Comparison of ENCODE assay signal across 8 cellular contexts in the genomic region with DNA sequence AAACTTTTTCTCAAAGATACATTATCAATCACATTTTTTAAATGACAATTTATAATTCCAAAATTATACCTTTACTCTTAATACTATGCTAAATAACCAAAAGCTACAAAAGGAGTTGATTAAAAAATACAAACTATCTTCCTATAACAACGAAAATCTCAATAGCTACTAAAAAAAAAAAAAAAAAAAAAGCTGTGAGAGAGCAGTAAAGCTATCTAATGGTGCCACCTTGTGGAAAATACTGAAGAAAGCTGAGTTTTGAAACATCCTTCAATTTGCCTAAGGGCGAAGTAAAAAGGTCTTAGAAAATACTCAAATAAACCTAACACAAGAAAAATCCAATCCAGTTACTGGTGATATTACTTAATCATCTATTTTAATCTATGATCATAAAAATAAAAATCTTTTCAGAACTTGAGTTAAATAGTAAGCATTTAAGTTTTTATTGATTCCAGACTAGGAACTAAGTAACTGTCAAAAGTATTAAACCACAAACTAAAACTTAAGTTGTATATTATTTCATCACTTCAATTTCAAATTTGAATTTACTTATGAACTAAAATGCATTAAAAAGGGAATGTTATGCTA. TPM values are rescaled to one million over a fixed set of nuclear protein-coding genes. Genes with fewer than 3 reads are reported as not detected.
A peak's percentile ranks its signal among the peaks of the same experiment; 100 is the strongest.
DNase-seq lines count a peak whose midpoint lies in the region; ATAC-seq, FAIRE-seq and TF ChIP-seq lines count a peak whose summit lies in the region.
"Not testable (repeated sequence)": the region's sequence is repeated elsewhere in the genome, so short reads cannot be mapped to it uniquely, and the experiment has no call there.

No MANE protein-coding gene starts in this region.

- H3K4me3 Mint-ChIP-seq in CD4-positive, alpha-beta memory T cell; type B pancreatic cell: not testable (repeated sequence)

- not testable (repeated sequence) for H3K4me3 ChIP-seq in CD4-positive, alpha-beta memory T cell (ENCODE audit: low read length in 2 of 2); HCT116 (replicated peaks in 1 of 2; ENCODE audit: low read depth in 1 of 2, low read length in 2 of 2); bronchial epithelial cell (ENCODE audit: low read depth, low read length); mucosa of descending colon

- DNase-seq in CD4-positive, alpha-beta memory T cell = peak in 4 of 5 donors; percentile 20 to 35 (median 26)
- DNase-seq in HCT116 (ENCODE audit: low read depth, low spot score); foreskin keratinocyte; mucosa of descending colon; type B pancreatic cell (ENCODE audit: extremely low spot score, unreplicated experiment): not testable (repeated sequence)
- DNase-seq in NCI-H146 (lab: John Stamatoyannopoulos, UW) (peak; percentile 8), RKO (ENCODE audit: low spot score) (peak; percentile 37), bronchial epithelial cell (ENCODE audit: low read depth) (peak; percentile 30)

- TF ChIP-seq POLR2A in HCT116 (IDR thresholded peaks at IDR 0.05; ENCODE audit: borderline replicate concordance, extremely low read depth, insufficient read depth, insufficient read length) = not testable (repeated sequence)

- H3K27me3 ChIP-seq in CD4-positive, alpha-beta memory T cell (ENCODE audit: insufficient read depth, low read length); HCT116 (ENCODE audit: insufficient read depth, low read length); bronchial epithelial cell (ENCODE audit: control insufficient read depth, insufficient read depth, low read length); foreskin keratinocyte: not testable (repeated sequence)

- not testable (repeated sequence) for H3K9me2 ChIP-seq in HCT116 (ENCODE audit: insufficient read depth)

- TF ChIP-seq CTCF in HCT116 (IDR thresholded peaks at IDR 0.05 in 2 of 3, conservative IDR thresholded peaks at IDR 0.05 in 1 of 3; ENCODE audit: borderline replicate concordance in 1 of 3, insufficient read depth in 1 of 3, low read depth in 2 of 3, low read length in 2 of 3) (peak in 2 of 3 experiments; percentile 28 to 32; a peak in 4 of 6 replicates), foreskin keratinocyte (conservative IDR thresholded peaks at IDR 0.05) (peak; percentile 55), type B pancreatic cell (conservative IDR thresholded peaks at IDR 0.05) (peak; percentile 70)
- not testable (repeated sequence) for TF ChIP-seq CTCF in bronchial epithelial cell (IDR thresholded peaks at IDR 0.05; ENCODE audit: insufficient read depth, low read length, severe bottlenecking); mucosa of descending colon (IDR thresholded peaks at IDR 0.05)

- not testable (repeated sequence) for H3K4me2 ChIP-seq in HCT116 (ENCODE audit: low read length)

- H3K36me3 Mint-ChIP-seq in CD4-positive, alpha-beta memory T cell; type B pancreatic cell: not testable (repeated sequence)

- not testable (repeated sequence) for H3K27me3 Mint-ChIP-seq in CD4-positive, alpha-beta memory T cell; type B pancreatic cell

- RAD21 ChIA-PET in HCT116 (lab: Charles Lee; ENCODE audit: low non-redundant PET in 1 of 2, low total read pairs in 2 of 2, uncharacterized antibody in 2 of 2, unreplicated experiment in 2 of 2) = not testable (repeated sequence)

- not testable (repeated sequence) for H4K20me1 ChIP-seq in HCT116 (ENCODE audit: insufficient read depth)

- not testable (repeated sequence) for H3K27ac ChIP-seq in CD4-positive, alpha-beta memory T cell (ENCODE audit: low read depth, low read length); HCT116 (ENCODE audit: low read depth, low read length); foreskin keratinocyte

- not testable (repeated sequence) for BruUV-seq in HCT116 (replicated peaks; lab: Mats Ljungman, UMichigan)

- intact Hi-C loops in CD4-positive, alpha-beta memory T cell (cut with micrococcal nuclease); HCT116 (cut with micrococcal nuclease); mucosa of descending colon (cut with DNase I, micrococcal nuclease): not testable (repeated sequence)

- not testable (repeated sequence) for H2AFZ ChIP-seq in HCT116 (ENCODE audit: low read depth, low read length, poor library complexity, severe bottlenecking)

- H3K9ac ChIP-seq in HCT116 (ENCODE audit: low read length) = not testable (repeated sequence)

- POLR2A ChIA-PET in CD4-positive, alpha-beta memory T cell (lab: Charles Lee; ENCODE audit: partially characterized antibody); HCT116 (lab: Charles Lee): not testable (repeated sequence)

- not testable (repeated sequence) for FAIRE-seq in bronchial epithelial cell (lab: Jason Lieb, UNC)

- CTCF ChIA-PET in CD4-positive, alpha-beta memory T cell (lab: Charles Lee; ENCODE audit: partially characterized antibody) = interaction anchor here (0.6 kb wide), 1 partner anchor 9 kb away, joined by 6 read pairs; the partner anchor contains the start of gene CCDC146
- CTCF ChIA-PET in HCT116 (lab: Charles Lee) = interaction anchor here (1.0 to 1.6 kb wide), 3 partner anchors 134 to 476 kb away, joined by 6 to 14 read pairs (median 6); no protein-coding TSS in a partner anchor

- not testable (repeated sequence) for H3K79me2 ChIP-seq in HCT116 (ENCODE audit: insufficient read depth, low read length)

- TF ChIP-seq RAD21 in HCT116 (IDR thresholded peaks at IDR 0.05; ENCODE audit: low read depth) = peak; percentile 53

- H3K36me3 ChIP-seq in CD4-positive, alpha-beta memory T cell (ENCODE audit: insufficient read depth, low read length); HCT116 (ENCODE audit: control insufficient read depth in 1 of 2, insufficient read depth in 2 of 2, low read length in 2 of 2); bronchial epithelial cell (ENCODE audit: control insufficient read depth, insufficient read depth, low read length); mucosa of descending colon (ENCODE audit: low read depth): not testable (repeated sequence)

- not testable (repeated sequence) for H3K4me1 Mint-ChIP-seq in CD4-positive, alpha-beta memory T cell; type B pancreatic cell (ENCODE audit: unreplicated experiment)

- not testable (repeated sequence) for H3K4me1 ChIP-seq in CD4-positive, alpha-beta memory T cell (ENCODE audit: insufficient read depth, low read length); HCT116 (ENCODE audit: control insufficient read depth in 1 of 2, insufficient read depth in 2 of 2, low read length in 2 of 2); foreskin keratinocyte; mucosa of descending colon (ENCODE audit: low read depth)

- not testable (repeated sequence) for H3K9me3 Mint-ChIP-seq in CD4-positive, alpha-beta memory T cell; type B pancreatic cell

- H3K27ac Mint-ChIP-seq in CD4-positive, alpha-beta memory T cell; type B pancreatic cell: not testable (repeated sequence)

- not testable (repeated sequence) for H3K9me3 ChIP-seq in CD4-positive, alpha-beta memory T cell (ENCODE audit: control insufficient read depth in 1 of 2, low read length in 2 of 2); HCT116 (ENCODE audit: control insufficient read depth in 1 of 2, insufficient read depth in 1 of 2, low read depth in 1 of 2, low read length in 2 of 2); mucosa of descending colon

- ATAC-seq in HCT116, foreskin keratinocyte: not testable (repeated sequence)
- ATAC-seq in mucosa of descending colon = peak; percentile 37

RNA-seq across cellular contexts. Expression of gene CCDC146, which starts 9.6 kb away (rescaled TPM):
- total RNA-seq in CD4-positive, alpha-beta memory T cell = 10 to 100 TPM; 15.1 to 16.0 TPM
- 1 to 10 TPM; 2.5 to 3.2 TPM for polyA plus RNA-seq in CD4-positive, alpha-beta memory T cell
- total RNA-seq in HCT116 (2021; ENCODE audit: unreplicated experiment) = 6.3 TPM
- 2.7 and 3.7 TPM in 2 replicates for polyA plus RNA-seq in HCT116 (2012)
- 2.1 and 2.4 TPM in 2 replicates for total RNA-seq in bronchial epithelial cell
- 1.2 and 1.7 TPM in 2 replicates for total RNA-seq in foreskin keratinocyte
- polyA plus RNA-seq in foreskin keratinocyte = 0.79 and 0.93 TPM in 2 replicates
- 10 to 100 TPM in 2 of 3 donors, 1 to 10 TPM in 1; 7.5 to 20.5 (median 13.3) TPM for total RNA-seq in mucosa of descending colon
- total RNA-seq in type B pancreatic cell (ENCODE audit: low replicate concordance) = 2.1 and 15.3 TPM in 2 replicates

RNA-seq across cellular contexts. Expression of gene SPDYE18, which starts 50.5 kb away (rescaled TPM):
- total RNA-seq in CD4-positive, alpha-beta memory T cell = 1 to 10 TPM; 1.5 to 2.8 TPM
- not detected for polyA plus RNA-seq in CD4-positive, alpha-beta memory T cell
- 0.37 TPM for total RNA-seq in HCT116 (2021; ENCODE audit: unreplicated experiment)
- 0.12 TPM in 1 of 2 replicates, not detected in the other for polyA plus RNA-seq in HCT116 (2012)
- total RNA-seq in bronchial epithelial cell = 0.13 TPM in 1 of 2 replicates, not detected in the other
- total RNA-seq in foreskin keratinocyte = not detected in 2 replicates
- not detected in 2 replicates for polyA plus RNA-seq in foreskin keratinocyte
- total RNA-seq in mucosa of descending colon = 1 to 10 TPM in 1 of 3 donors, under 1 TPM in 2; 0.60 to 1.2 (median 0.76) TPM
- 0.36 TPM in 1 of 2 replicates, not detected in the other for total RNA-seq in type B pancreatic cell (ENCODE audit: low replicate concordance)
